In genomic region chr18:49847524-49847923, GRCh38 we compare ENCODE assay signal across 1 cellular context.
TF ChIP-seq lines count a peak whose summit lies in the region.

No MANE protein-coding gene starts in this region.

TF ChIP-seq in H1, 55 proteins besides CTCF, POLR2A, EP300 and RAD21:
- TF ChIP-seq CBX8 (IDR thresholded peaks at IDR 0.05; ENCODE audit: borderline replicate concordance, low read depth, low read length) (no peak), CHD7 (IDR thresholded peaks at IDR 0.05; ENCODE audit: insufficient replicate concordance, low read length) (no peak), NRF1 (IDR thresholded peaks at IDR 0.05; ENCODE audit: low read depth, low read length) (no peak), RNF2 (IDR thresholded peaks at IDR 0.05; ENCODE audit: borderline replicate concordance, low read depth, low read length, missing control alignments, poor library complexity, severe bottlenecking) (no peak), TBP (IDR thresholded peaks at IDR 0.05; ENCODE audit: low read depth, low read length) (no peak), TEAD4 (IDR thresholded peaks at IDR 0.05; ENCODE audit: low read depth, low read length) (no peak), CHD2 (IDR thresholded peaks at IDR 0.05; ENCODE audit: low read length) (no peak), BRCA1 (IDR thresholded peaks at IDR 0.05; ENCODE audit: low read depth, low read length) (no peak), CEBPB (IDR thresholded peaks at IDR 0.05; ENCODE audit: low read depth, low read length) (no peak), KDM1A (IDR thresholded peaks at IDR 0.05; ENCODE audit: borderline replicate concordance, low read length) (no peak), RBBP5 (IDR thresholded peaks at IDR 0.05; ENCODE audit: borderline replicate concordance, low read depth, low read length) (no peak), RFX5 (IDR thresholded peaks at IDR 0.05; ENCODE audit: borderline replicate concordance, low read depth, low read length) (no peak), TAF1 (IDR thresholded peaks at IDR 0.05; ENCODE audit: low read depth, low read length) (no peak)
